Comparison of ENCODE assay signal across 1 cellular context in genomic region chr10:15200626-15201025, GRCh38.
TF ChIP-seq lines count a peak whose summit lies in the region.

No MANE protein-coding gene starts in this region.

TF ChIP-seq in H1, 55 proteins besides CTCF, POLR2A, EP300 and RAD21 (continued from another document):
- TF ChIP-seq RXRA (IDR thresholded peaks at IDR 0.05; ENCODE audit: insufficient read depth, low read depth, low read length): no peak
- no peak for TF ChIP-seq BRCA1 (IDR thresholded peaks at IDR 0.05; ENCODE audit: low read depth, low read length)
- peak; percentile 87 for TF ChIP-seq ATF2 (IDR thresholded peaks at IDR 0.05; ENCODE audit: low read length)
- peak; percentile 97 for TF ChIP-seq JUND (IDR thresholded peaks at IDR 0.05; ENCODE audit: low read length)
- no peak for TF ChIP-seq CHD2 (IDR thresholded peaks at IDR 0.05; ENCODE audit: low read length)
- TF ChIP-seq SRF (IDR thresholded peaks at IDR 0.05; ENCODE audit: low read depth, low read length): no peak
- no peak for TF ChIP-seq KDM1A (IDR thresholded peaks at IDR 0.05; ENCODE audit: borderline replicate concordance, low read length)
- no peak for TF ChIP-seq TAF7 (optimal IDR thresholded peaks at IDR 0.05; ENCODE audit: borderline replicate concordance, low read depth, low read length)
- TF ChIP-seq SIRT6 (IDR thresholded peaks at IDR 0.05; ENCODE audit: low read length): no peak
- TF ChIP-seq TEAD4 (IDR thresholded peaks at IDR 0.05; ENCODE audit: low read depth, low read length): peak; percentile 94
- no peak for TF ChIP-seq POU5F1 (IDR thresholded peaks at IDR 0.05; ENCODE audit: low read depth, low read length)
- TF ChIP-seq EZH2 (IDR thresholded peaks at IDR 0.05; ENCODE audit: low read depth, low read length, severe bottlenecking): no peak
- peak; percentile 92 for TF ChIP-seq JUN (IDR thresholded peaks at IDR 0.05; ENCODE audit: low read depth, low read length)
- TF ChIP-seq CHD7 (IDR thresholded peaks at IDR 0.05; ENCODE audit: insufficient replicate concordance, low read length): no peak
